In genomic region chr6:107488174-107488874, GRCh38 we compare ENCODE assay signal across 7 cellular contexts. TPM values are rescaled to one million over a fixed set of nuclear protein-coding genes. Genes with fewer than 3 reads are reported as not detected.
DNase-seq lines count a peak whose midpoint lies in the region; ATAC-seq and TF ChIP-seq lines count a peak whose summit lies in the region.

No MANE protein-coding gene starts in this region.

- H3K79me2 ChIP-seq in HCT116 (ENCODE audit: insufficient read depth, low read length), result no peaks in the 10 kb centered on the region

- peak overlapping the region; percentile 48; the same call in 1 of the 2 replicates for H3K9ac ChIP-seq in HCT116 (ENCODE audit: low read length)

- peaks cover 12% of the 10 kb centered on the region for H3K4me1 Mint-ChIP-seq in activated CD4-positive, alpha-beta memory T cell treated with anti-CD3 and anti-CD28 coated beads for 36 hours (ENCODE audit: low read depth)

- H3K27me3 Mint-ChIP-seq in activated CD4-positive, alpha-beta memory T cell treated with anti-CD3 and anti-CD28 coated beads for 36 hours, result peaks cover 49% of the 10 kb centered on the region

- RAD21 ChIA-PET in HCT116 (lab: Charles Lee; ENCODE audit: low non-redundant PET in 1 of 2, low total read pairs in 2 of 2, uncharacterized antibody in 2 of 2, unreplicated experiment in 2 of 2), result no interaction called here

- 8 to 18% (median 12%) methylated on average over 25 to 27 of the region's 27 CpGs for WGBS in spleen, 5 donors

- DNase-seq in HCT116 (ENCODE audit: low read depth, low spot score) (no peak), spleen (no peak), NCI-H2227 (lab: John Stamatoyannopoulos, UW; ENCODE audit: unreplicated experiment) (no peak), NCI-H128 (lab: John Stamatoyannopoulos, UW; ENCODE audit: unreplicated experiment) (no peak)
- DNase-seq in activated CD4-positive, alpha-beta memory T cell treated with anti-CD3 and anti-CD28 coated beads for 36 hours, result no peak

- CTCF ChIA-PET in HCT116 (lab: Charles Lee), result interaction anchor here (1.0 to 1.2 kb wide), 2 partner anchors 141 to 170 kb away, joined by 3 read pairs; no protein-coding TSS in a partner anchor
- CTCF ChIA-PET in activated CD4-positive, alpha-beta memory T cell treated with anti-CD3 and anti-CD28 coated beads for 36 hours (lab: Charles Lee), result interaction anchor here (1.8 to 2.4 kb wide), 2 partner anchors 29 to 170 kb away, joined by 7 read pairs; partner anchors contain the start of gene PDSS2

- no peak overlapping the region for H3K27ac Mint-ChIP-seq in activated CD4-positive, alpha-beta memory T cell treated with anti-CD3 and anti-CD28 coated beads for 36 hours

- intact Hi-C loops in HCT116 (cut with micrococcal nuclease), result no loop called here
- intact Hi-C loops in activated CD4-positive, alpha-beta memory T cell treated with anti-CD3 and anti-CD28 coated beads for 36 hours (cut with micrococcal nuclease), result no loop called here
- intact Hi-C loops in spleen (cut with DNase I; ENCODE audit: low total_unique reads), result no loop called here

- BruUV-seq in HCT116 (replicated peaks; lab: Mats Ljungman, UMichigan), result no TSS peak

- no peaks in the 10 kb centered on the region for H3K9me3 Mint-ChIP-seq in activated CD4-positive, alpha-beta memory T cell treated with anti-CD3 and anti-CD28 coated beads for 36 hours

- peaks cover 1% of the 10 kb centered on the region for H3K36me3 Mint-ChIP-seq in activated CD4-positive, alpha-beta memory T cell treated with anti-CD3 and anti-CD28 coated beads for 36 hours

- H3K4me3 Mint-ChIP-seq in activated CD4-positive, alpha-beta memory T cell treated with anti-CD3 and anti-CD28 coated beads for 36 hours, result peak overlapping the region; percentile 82

- no peaks in the 10 kb centered on the region for H4K20me1 ChIP-seq in HCT116 (ENCODE audit: insufficient read depth)

- TF ChIP-seq POLR2A in HCT116 (IDR thresholded peaks at IDR 0.05; ENCODE audit: borderline replicate concordance, extremely low read depth, insufficient read depth, insufficient read length), result no peak
- TF ChIP-seq POLR2A in spleen (IDR thresholded peaks at IDR 0.05), result no peak

- H3K36me3 ChIP-seq in HCT116 (ENCODE audit: control insufficient read depth in 1 of 2, insufficient read depth in 2 of 2, low read length in 2 of 2) (no peaks in the 10 kb centered on the region), spleen (no peaks in the 10 kb centered on the region)

- no peaks in the 10 kb centered on the region for H3K27me3 ChIP-seq in HCT116 (ENCODE audit: insufficient read depth, low read length)
- peaks cover 0 to 97% (median 41%) of the 10 kb centered on the region in 7 donors for H3K27me3 ChIP-seq in spleen (replicated peaks in 1 of 7)

- POLR2A ChIA-PET in HCT116 (lab: Charles Lee), result no interaction called here
- POLR2A ChIA-PET in activated CD4-positive, alpha-beta memory T cell treated with anti-CD3 and anti-CD28 coated beads for 36 hours (lab: Charles Lee), result interaction anchor here (4.1 kb wide), 1 partner anchor 28 kb away, joined by 11 read pairs; the partner anchor contains the start of gene PDSS2

- ATAC-seq in HCT116 (no peak), HG03354 (IDR thresholded peaks at IDR 0.05; ENCODE audit: poor library complexity, severe bottlenecking, unreplicated experiment) (no peak)

- H3K9me3 ChIP-seq in HCT116 (ENCODE audit: control insufficient read depth in 1 of 2, insufficient read depth in 1 of 2, low read depth in 1 of 2, low read length in 2 of 2) (no peaks in the 10 kb centered on the region), spleen (no peaks in the 10 kb centered on the region)

- TF ChIP-seq CTCF in HCT116 (IDR thresholded peaks at IDR 0.05 in 2 of 3, conservative IDR thresholded peaks at IDR 0.05 in 1 of 3; ENCODE audit: borderline replicate concordance in 1 of 3, insufficient read depth in 1 of 3, low read depth in 2 of 3, low read length in 2 of 3), result no peak
- no peak for TF ChIP-seq CTCF in spleen (IDR thresholded peaks at IDR 0.05 in 8 of 11, conservative IDR thresholded peaks at IDR 0.05 in 3 of 11)

- peaks cover 14 to 26% of the 10 kb centered on the region in 2 experiments for H3K4me1 ChIP-seq in HCT116 (ENCODE audit: control insufficient read depth in 1 of 2, insufficient read depth in 2 of 2, low read length in 2 of 2)
- peaks cover 11 to 53% (median 37%) of the 10 kb centered on the region in 6 donors for H3K4me1 ChIP-seq in spleen

- H2AFZ ChIP-seq in HCT116 (ENCODE audit: low read depth, low read length, poor library complexity, severe bottlenecking), result peak overlapping the region; percentile 5

- no peaks in the 10 kb centered on the region for H3K9me2 ChIP-seq in HCT116 (ENCODE audit: insufficient read depth)

- no peak for TF ChIP-seq RAD21 in HCT116 (IDR thresholded peaks at IDR 0.05; ENCODE audit: low read depth)

- peak overlapping the region; percentile 89 for H3K4me2 ChIP-seq in HCT116 (ENCODE audit: low read length)

- H3K4me3 ChIP-seq in HCT116 (replicated peaks in 1 of 2; ENCODE audit: low read depth in 1 of 2, low read length in 2 of 2) (peak overlapping the region; percentile 75 to 79), iPS-11a (ENCODE audit: low read depth, low read length) (peak overlapping the region; percentile 80), spleen (peak overlapping the region; percentile 61 to 87 (median 72))

- H3K27ac ChIP-seq in HCT116 (ENCODE audit: low read depth, low read length), result no peak overlapping the region
- peak overlapping the region in 2 of 8 donors; percentile 64 to 75 for H3K27ac ChIP-seq in spleen

TF ChIP-seq in HCT116, 20 proteins besides CTCF, POLR2A, EP300 and RAD21 (continues in another document):
- TF ChIP-seq REST (IDR thresholded peaks at IDR 0.05; ENCODE audit: low read depth) (no peak), EGR1 (IDR thresholded peaks at IDR 0.05; ENCODE audit: low read depth) (no peak), YY1 (IDR thresholded peaks at IDR 0.05; ENCODE audit: extremely low read depth, insufficient replicate concordance, low read depth, low read length) (no peak), ELF1 (IDR thresholded peaks at IDR 0.05; ENCODE audit: borderline replicate concordance, low read depth) (no peak), FOSL1 (IDR thresholded peaks at IDR 0.05; ENCODE audit: low read depth) (no peak), ATF3 (IDR thresholded peaks at IDR 0.05) (no peak), CBX3 (IDR thresholded peaks at IDR 0.05; ENCODE audit: low read depth) (no peak), POLR2AphosphoS5 (IDR thresholded peaks at IDR 0.05; ENCODE audit: low read depth, low read length) (no peak), SRF (IDR thresholded peaks at IDR 0.05; ENCODE audit: low read depth) (no peak), EZH2 (IDR thresholded peaks at IDR 0.05) (no peak), MAX (IDR thresholded peaks at IDR 0.05) (no peak), ZNF274 (IDR thresholded peaks at IDR 0.05; ENCODE audit: low read depth, low read length) (no peak), JUND (IDR thresholded peaks at IDR 0.05) (no peak), TCF7L2 (IDR thresholded peaks at IDR 0.05; ENCODE audit: borderline replicate concordance, extremely low read depth, insufficient read depth, insufficient read length) (no peak)

RNA-seq across cellular contexts. Expression of gene SOBP, which starts 1.6 kb away (rescaled TPM):
- total RNA-seq in HCT116 (2021; ENCODE audit: unreplicated experiment) (2.6 TPM), spleen (1 to 10 TPM; 1.9 to 7.8 (median 6.9) TPM)
- 0.45 and 0.91 TPM in 2 replicates for polyA plus RNA-seq in HCT116 (2012)
- under 1 TPM; 0.24 to 0.29 TPM for total RNA-seq in activated CD4-positive, alpha-beta memory T cell treated with anti-CD3 and anti-CD28 coated beads for 36 hours
- polyA plus RNA-seq in spleen, result 1 to 10 TPM in 2 of 3 donors, under 1 TPM in 1; 0.87 to 1.6 (median 1.5) TPM

RNA-seq across cellular contexts. Expression of gene PDSS2, which starts 29.0 kb away (rescaled TPM):
- total RNA-seq in HCT116 (2021; ENCODE audit: unreplicated experiment), result 12.2 TPM
- 6.2 and 7.7 TPM in 2 replicates for polyA plus RNA-seq in HCT116 (2012)
- 10 to 100 TPM in 1 of 2 experiments, 1 to 10 TPM in 1; 9.8 to 10.4 TPM for total RNA-seq in activated CD4-positive, alpha-beta memory T cell treated with anti-CD3 and anti-CD28 coated beads for 36 hours
- 10 to 100 TPM in 6 of 7 donors, 1 to 10 TPM in 1; 9.8 to 16.6 (median 13.3) TPM for total RNA-seq in spleen
- polyA plus RNA-seq in spleen, result 1 to 10 TPM; 4.3 to 7.4 (median 6.3) TPM
